21 cellular contexts compared by ENCODE assay signal in the genomic region with DNA sequence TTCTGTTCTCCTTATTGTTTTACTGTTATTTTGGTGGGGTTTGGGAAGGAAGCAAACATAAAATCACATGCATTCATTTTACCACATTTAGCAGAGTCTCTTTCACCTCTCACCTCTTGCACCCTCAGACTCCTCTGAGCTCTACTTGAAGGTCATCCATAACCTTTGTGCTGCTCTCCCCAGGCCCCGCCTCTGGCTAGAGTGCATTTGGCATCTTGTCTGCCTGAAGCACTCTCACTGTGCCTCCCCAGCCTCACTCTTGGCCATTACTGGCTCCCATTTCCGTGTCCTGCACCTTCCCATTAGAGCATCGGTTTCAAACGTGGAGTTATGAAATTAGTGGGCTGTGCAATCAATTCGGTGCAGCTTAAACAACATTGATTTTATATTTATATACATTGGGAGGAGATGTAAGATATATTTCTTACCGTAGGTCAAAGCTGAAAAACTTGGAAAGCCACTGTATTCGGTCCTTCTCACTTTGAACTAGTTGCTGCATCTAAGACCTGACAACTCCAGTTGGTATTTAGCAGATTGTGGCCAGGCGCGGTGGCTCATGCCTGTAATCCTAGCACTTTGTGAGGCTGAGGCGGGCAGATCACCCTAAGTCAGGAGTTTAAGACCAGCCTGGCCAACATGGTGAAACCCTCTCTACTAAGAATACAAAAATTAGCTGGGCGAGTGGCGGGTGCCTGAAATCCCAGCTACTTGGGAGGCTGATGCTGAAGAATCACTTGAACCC. TPM values are rescaled to one million over a fixed set of nuclear protein-coding genes. Genes with fewer than 3 reads are reported as not detected.
A peak's percentile ranks its signal among the peaks of the same experiment; 100 is the strongest.
DNase-seq lines count a peak whose midpoint lies in the region; TF ChIP-seq lines count a peak whose summit lies in the region.
"Had no signal": no experiment of that assay in that cellular context is flagged by ENCODE, and none has a peak within 500 bp of the region (broad histone marks: within the 10 kb centered on the region; RNA-seq: fewer than 3 reads in every experiment).

No MANE protein-coding gene starts in this region.

- H2BK15ac ChIP-seq in neuronal stem cell (ENCODE audit: low read length), result no peak overlapping the region

- no peak overlapping the region for H3K4me2 ChIP-seq in neuronal stem cell (ENCODE audit: insufficient read depth, low read length, poor library complexity, severe bottlenecking)

- CTCF ChIA-PET in HEK293 (lab: Yijun Ruan, JAX), result interaction anchor here (0.6 to 0.7 kb wide), 2 partner anchors 95 to 669 kb away, joined by 3 read pairs; no protein-coding TSS in a partner anchor

- no peak overlapping the region for H3K4ac ChIP-seq in neuronal stem cell (ENCODE audit: low read length)

- H2BK5ac ChIP-seq in neuronal stem cell (ENCODE audit: low read length), result no peak overlapping the region

- intact Hi-C loops in activated T-helper 2 cell treated with anti-CD3 and anti-CD28 coated beads, Interferon-gamma antibody, Interleukin-2, Interleukin-4, amounts not matched to agents 10 μg/mL and 5 μg/mL and 100 μg/mL, durations not matched to agents 14 hours and 24 hours and 36 hours (cut with micrococcal nuclease), result no loop called here

- no peak overlapping the region for H3K23ac ChIP-seq in neuronal stem cell (ENCODE audit: low read depth, low read length, poor library complexity)

- H3K9ac ChIP-seq in neuronal stem cell (ENCODE audit: low read depth, low read length, poor library complexity), result no peak overlapping the region

- H2AFZ ChIP-seq in neuronal stem cell (ENCODE audit: low read length), result peak overlapping the region; percentile 47

- POLR2A ChIA-PET in HEK293 (lab: Yijun Ruan, JAX), result interaction anchor here (1.3 kb wide), 1 partner anchor 23 kb away, joined by 4 read pairs; a partner anchor contains a TSS

- no peak overlapping the region for H3K27ac Mint-ChIP-seq in activated T-helper 2 cell treated with anti-CD3 and anti-CD28 coated beads, Interferon-gamma antibody, Interleukin-2, Interleukin-4, amounts not matched to agents 10 μg/mL and 5 μg/mL and 100 μg/mL, durations not matched to agents 14 hours and 24 hours and 36 hours
- no peak overlapping the region for H3K27ac Mint-ChIP-seq in mesothelial cell of epicardium
- H3K27ac Mint-ChIP-seq: activated B cell treated with CpG ODN at 0.5 μM for 24 hours, endodermal cell, type B pancreatic cell had no signal

- H3K14ac ChIP-seq in neuronal stem cell (ENCODE audit: low read length), result no peak overlapping the region

- peaks cover 8% of the 10 kb centered on the region for H3K27me3 Mint-ChIP-seq in activated T-helper 2 cell treated with anti-CD3 and anti-CD28 coated beads, Interferon-gamma antibody, Interleukin-2, Interleukin-4, amounts not matched to agents 10 μg/mL and 5 μg/mL and 100 μg/mL, durations not matched to agents 14 hours and 24 hours and 36 hours (ENCODE audit: low read depth)
- H3K27me3 Mint-ChIP-seq in mesothelial cell of epicardium (ENCODE audit: low read depth), result peaks cover 15% of the 10 kb centered on the region

- peaks cover 3% of the 10 kb centered on the region for H3K4me1 Mint-ChIP-seq in activated T-helper 2 cell treated with anti-CD3 and anti-CD28 coated beads, Interferon-gamma antibody, Interleukin-2, Interleukin-4, amounts not matched to agents 10 μg/mL and 5 μg/mL and 100 μg/mL, durations not matched to agents 14 hours and 24 hours and 36 hours (ENCODE audit: low read depth)
- no peaks in the 10 kb centered on the region for H3K4me1 Mint-ChIP-seq in mesothelial cell of epicardium
- H3K4me1 Mint-ChIP-seq: activated B cell treated with CpG ODN at 0.5 μM for 24 hours, endodermal cell had no signal

- H3K36me3 ChIP-seq in HEK293 (ENCODE audit: control insufficient read depth in 2 of 2, insufficient read depth in 1 of 2, low read length in 2 of 2) (no peaks in the 10 kb centered on the region), neuronal stem cell (replicated peaks in 1 of 2; ENCODE audit: control insufficient read depth in 2 of 2, insufficient read depth in 2 of 2, low read length in 2 of 2) (no peaks in the 10 kb centered on the region)
- H3K36me3 ChIP-seq: brain microvascular endothelial cell, colonic mucosa, stomach had no signal

- H3K4me3 ChIP-seq in HEK293 (ENCODE audit: low read depth, low read length), result no peak overlapping the region
- no peak overlapping the region for H3K4me3 ChIP-seq in neuronal stem cell (ENCODE audit: low read length in 2 of 2)
- H3K4me3 ChIP-seq: colonic mucosa, stomach had no signal

- H2BK12ac ChIP-seq in neuronal stem cell (ENCODE audit: low read length), result no peak overlapping the region

- no peak for TF ChIP-seq CTCF in HEK293 (tag by site-specific recombination; IDR thresholded peaks at IDR 0.05)
- TF ChIP-seq CTCF in mesothelial cell of epicardium (IDR thresholded peaks at IDR 0.05; ENCODE audit: unreplicated experiment), result no peak

- H3K4me1 ChIP-seq in HEK293 (ENCODE audit: control insufficient read depth, insufficient read depth, low read length), result no peaks in the 10 kb centered on the region; the same call in 1 of the 2 replicates
- H3K4me1 ChIP-seq in neuronal stem cell (ENCODE audit: control insufficient read depth in 2 of 2, insufficient read depth in 1 of 2, low read depth in 1 of 2, low read length in 2 of 2), result peaks cover 0 to 2% of the 10 kb centered on the region in 2 donors
- H3K4me1 ChIP-seq: colonic mucosa had no signal

- H3K36me3 Mint-ChIP-seq in activated T-helper 2 cell treated with anti-CD3 and anti-CD28 coated beads, Interferon-gamma antibody, Interleukin-2, Interleukin-4, amounts not matched to agents 10 μg/mL and 5 μg/mL and 100 μg/mL, durations not matched to agents 14 hours and 24 hours and 36 hours (ENCODE audit: low read depth), result peaks cover 3% of the 10 kb centered on the region
- H3K36me3 Mint-ChIP-seq in mesothelial cell of epicardium, result no peaks in the 10 kb centered on the region
- H3K36me3 Mint-ChIP-seq: natural killer cell treated with Interleukin-12 subunit alpha and Interleukin-12 subunit beta and Interleukin-15 and Interleukin-18, amount 100 ng/mL, for 72 hours; type B pancreatic cell had no signal

- H3K27me3 ChIP-seq in neuronal stem cell (ENCODE audit: control insufficient read depth in 3 of 3, insufficient read depth in 3 of 3, low read depth in 1 of 3, low read length in 3 of 3), result peaks cover 0 to 2% (median 0%) of the 10 kb centered on the region in 3 experiments
- H3K27me3 ChIP-seq: brain microvascular endothelial cell, colonic mucosa had no signal

- H4K8ac ChIP-seq in neuronal stem cell (ENCODE audit: low read depth, low read length), result no peak overlapping the region

- no peak overlapping the region for H3K4me3 Mint-ChIP-seq in activated T-helper 2 cell treated with anti-CD3 and anti-CD28 coated beads, Interferon-gamma antibody, Interleukin-2, Interleukin-4, amounts not matched to agents 10 μg/mL and 5 μg/mL and 100 μg/mL, durations not matched to agents 14 hours and 24 hours and 36 hours (ENCODE audit: low read depth)
- no peak overlapping the region for H3K4me3 Mint-ChIP-seq in mesothelial cell of epicardium
- H3K4me3 Mint-ChIP-seq: activated B cell treated with CpG ODN at 0.5 μM for 24 hours, endodermal cell, type B pancreatic cell had no signal

- no peak overlapping the region for H3K18ac ChIP-seq in neuronal stem cell (ENCODE audit: low read length)

- no peak overlapping the region for H4K91ac ChIP-seq in neuronal stem cell (ENCODE audit: low read depth, low read length, poor library complexity)

- H3K9me3 Mint-ChIP-seq in activated T-helper 2 cell treated with anti-CD3 and anti-CD28 coated beads, Interferon-gamma antibody, Interleukin-2, Interleukin-4, amounts not matched to agents 10 μg/mL and 5 μg/mL and 100 μg/mL, durations not matched to agents 14 hours and 24 hours and 36 hours, result peaks cover 4% of the 10 kb centered on the region
- H3K9me3 Mint-ChIP-seq in mesothelial cell of epicardium, result no peaks in the 10 kb centered on the region
- H3K9me3 Mint-ChIP-seq: activated B cell treated with CpG ODN at 0.5 μM for 24 hours; natural killer cell treated with Interleukin-12 subunit alpha and Interleukin-12 subunit beta and Interleukin-15 and Interleukin-18, amount 100 ng/mL, for 72 hours; type B pancreatic cell had no signal

- no peak overlapping the region for H3K27ac ChIP-seq in HEK293 (ENCODE audit: extremely low read depth, low read depth, low read length)
- H3K27ac ChIP-seq in neuronal stem cell (replicated peaks; ENCODE audit: low read length), result no peak overlapping the region
- H3K27ac ChIP-seq: brain microvascular endothelial cell, colonic mucosa, RWPE1, stomach had no signal

- no peak overlapping the region for H2AK5ac ChIP-seq in neuronal stem cell (ENCODE audit: low read depth, low read length)

- no CpG with 5 or more reads among the region's 12 CpGs for WGBS in neuronal stem cell (ENCODE audit: extremely low coverage in 2 of 2, insufficient read length in 2 of 2, insufficient replicate concordance in 1 of 2), 2 donors

- no peak overlapping the region for H2BK120ac ChIP-seq in neuronal stem cell (ENCODE audit: low read depth, low read length)

- H3K9me3 ChIP-seq in HEK293 (ENCODE audit: control insufficient read depth, insufficient read depth, low read depth, low read length) (no peaks in the 10 kb centered on the region), neuronal stem cell (replicated peaks in 1 of 2; ENCODE audit: control insufficient read depth in 2 of 2, insufficient read depth in 1 of 2, low read depth in 1 of 2, low read length in 2 of 2) (no peaks in the 10 kb centered on the region)
- H3K9me3 ChIP-seq: colonic mucosa, stomach had no signal

- H3K79me1 ChIP-seq in neuronal stem cell (ENCODE audit: low read depth, low read length), result no peaks in the 10 kb centered on the region

- DNase-seq in activated T-helper 2 cell treated with anti-CD3 and anti-CD28 coated beads, Interferon-gamma antibody, Interleukin-2, Interleukin-4, amounts not matched to agents 10 μg/mL and 5 μg/mL and 100 μg/mL, durations not matched to agents 14 hours and 24 hours and 36 hours (ENCODE audit: low spot score), result peak; percentile 6
- DNase-seq in neuronal stem cell (ENCODE audit: low spot score) (no peak), foreskin melanocyte (no peak), H4 (ENCODE audit: low spot score) (no peak), mesothelial cell of epicardium (ENCODE audit: low spot score in 2 of 2, unreplicated experiment in 2 of 2) (no peak)
- DNase-seq: activated B cell treated with CpG ODN at 0.5 μM for 24 hours; brain microvascular endothelial cell; colonic mucosa; DMS53; endodermal cell; GF-D8; left colon; mesendoderm; NCI-H1436; NCI-H524 treated with DMSO at 0.1 percent for 48 hours; stimulated activated CD4-positive, alpha-beta T cell treated with anti-CD3 and anti-CD28 coated beads, Interleukin-2, amount 100 ng/mL, for 24 hours; stomach had no signal

RNA-seq across cellular contexts. Expression of a gene that starts 6.9 kb away (rescaled TPM):
- total RNA-seq in activated T-helper 2 cell treated with anti-CD3 and anti-CD28 coated beads, Interferon-gamma antibody, Interleukin-2, Interleukin-4, amounts not matched to agents 10 μg/mL and 5 μg/mL and 100 μg/mL, durations not matched to agents 14 hours and 24 hours and 36 hours, result 27.3 and 33.5 TPM in 2 replicates
- 18.8 TPM for polyA plus RNA-seq in neuronal stem cell (2013, experiment 1 of 2)
- 17.5 TPM for polyA plus RNA-seq in neuronal stem cell (2013, experiment 2 of 2)
- total RNA-seq in H4 (2014; rRNA removed; shearing (Covaris generic)), result 22.7 and 37.4 TPM in 2 replicates
- 27.4 to 29.2 TPM (median 27.8 TPM) in 3 replicates for total RNA-seq in mesothelial cell of epicardium

RNA-seq across cellular contexts. Expression of a gene that starts 19.1 kb away (rescaled TPM):
- 22.1 and 25.4 TPM in 2 replicates for total RNA-seq in activated T-helper 2 cell treated with anti-CD3 and anti-CD28 coated beads, Interferon-gamma antibody, Interleukin-2, Interleukin-4, amounts not matched to agents 10 μg/mL and 5 μg/mL and 100 μg/mL, durations not matched to agents 14 hours and 24 hours and 36 hours
- 14.6 TPM for polyA plus RNA-seq in neuronal stem cell (2013, experiment 1 of 2)
- polyA plus RNA-seq in neuronal stem cell (2013, experiment 2 of 2), result 13.3 TPM
- 47.2 and 47.4 TPM in 2 replicates for total RNA-seq in H4 (2014; rRNA removed; shearing (Covaris generic))
- total RNA-seq in mesothelial cell of epicardium, result 24.6 to 29.4 TPM (median 28.1 TPM) in 3 replicates

RNA-seq across cellular contexts. Expression of a gene that starts 21.6 kb away (rescaled TPM):
- total RNA-seq in activated T-helper 2 cell treated with anti-CD3 and anti-CD28 coated beads, Interferon-gamma antibody, Interleukin-2, Interleukin-4, amounts not matched to agents 10 μg/mL and 5 μg/mL and 100 μg/mL, durations not matched to agents 14 hours and 24 hours and 36 hours, result 52.5 and 57.4 TPM in 2 replicates
- polyA plus RNA-seq in neuronal stem cell (2013, experiment 1 of 2), result 37.4 TPM
- polyA plus RNA-seq in neuronal stem cell (2013, experiment 2 of 2), result 36.9 TPM
- total RNA-seq in H4 (2014; rRNA removed; shearing (Covaris generic)), result 52.8 and 53.3 TPM in 2 replicates
- total RNA-seq in mesothelial cell of epicardium, result 70.0 to 75.2 TPM (median 74.2 TPM) in 3 replicates

RNA-seq across cellular contexts. Expression of a gene that starts 22.9 kb away (rescaled TPM):
- 56.6 and 58.5 TPM in 2 replicates for total RNA-seq in activated T-helper 2 cell treated with anti-CD3 and anti-CD28 coated beads, Interferon-gamma antibody, Interleukin-2, Interleukin-4, amounts not matched to agents 10 μg/mL and 5 μg/mL and 100 μg/mL, durations not matched to agents 14 hours and 24 hours and 36 hours
- 15.6 TPM for polyA plus RNA-seq in neuronal stem cell (2013, experiment 1 of 2)
- polyA plus RNA-seq in neuronal stem cell (2013, experiment 2 of 2), result 14.9 TPM
- 10.8 and 13.3 TPM in 2 replicates for total RNA-seq in H4 (2014; rRNA removed; shearing (Covaris generic))
- total RNA-seq in mesothelial cell of epicardium, result 24.4 to 28.2 TPM (median 27.5 TPM) in 3 replicates

RNA-seq across cellular contexts. Expression of a gene that starts 29.8 kb away (rescaled TPM):
- total RNA-seq in activated T-helper 2 cell treated with anti-CD3 and anti-CD28 coated beads, Interferon-gamma antibody, Interleukin-2, Interleukin-4, amounts not matched to agents 10 μg/mL and 5 μg/mL and 100 μg/mL, durations not matched to agents 14 hours and 24 hours and 36 hours, result 53.1 and 60.5 TPM in 2 replicates
- 28.3 TPM for polyA plus RNA-seq in neuronal stem cell (2013, experiment 1 of 2)
- 27.6 TPM for polyA plus RNA-seq in neuronal stem cell (2013, experiment 2 of 2)
- total RNA-seq in H4 (2014; rRNA removed; shearing (Covaris generic)), result 46.4 and 73.6 TPM in 2 replicates
- total RNA-seq in mesothelial cell of epicardium, result 39.3 to 40.8 TPM (median 40.6 TPM) in 3 replicates
